In the genomic region with DNA sequence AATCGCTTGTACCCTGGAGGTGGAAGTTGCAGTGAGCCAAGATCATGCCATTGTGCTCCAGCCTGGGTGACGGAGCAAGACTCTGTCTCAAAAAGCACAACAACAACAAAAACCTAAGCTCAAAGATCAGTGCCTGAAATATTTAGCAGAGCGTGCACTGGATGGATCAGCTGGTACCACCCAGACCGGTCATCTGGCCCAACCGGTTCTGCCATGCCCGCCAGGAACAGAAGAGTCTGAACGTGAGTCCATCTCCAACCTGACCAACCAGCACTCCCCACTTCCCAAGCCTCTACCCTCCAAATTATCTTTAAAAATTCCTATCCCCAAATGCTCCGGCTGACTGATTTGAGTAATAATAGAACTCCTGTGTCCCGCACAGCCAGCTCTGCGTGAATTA, we compare ENCODE assay signal across 14 cellular contexts. TPM values are rescaled to one million over a fixed set of nuclear protein-coding genes. Genes with fewer than 3 reads are reported as not detected.
A peak's percentile ranks its signal among the peaks of the same experiment; 100 is the strongest.
DNase-seq lines count a peak whose midpoint lies in the region; ATAC-seq and TF ChIP-seq lines count a peak whose summit lies in the region.
"Had no signal": no experiment of that assay in that cellular context is flagged by ENCODE, and none has a peak within 500 bp of the region (broad histone marks: within the 10 kb centered on the region; RNA-seq: fewer than 3 reads in every experiment).

No MANE protein-coding gene starts in this region.

- ATAC-seq in naive thymus-derived CD4-positive, alpha-beta T cell, result no peak

- H3K27me3 Mint-ChIP-seq in activated naive CD4-positive, alpha-beta T cell treated with anti-CD3 and anti-CD28 coated beads, Interleukin-2, amount 50 U/mL, for 24 hours, result no peaks in the 10 kb centered on the region
- no peaks in the 10 kb centered on the region for H3K27me3 Mint-ChIP-seq in activated naive CD8-positive, alpha-beta T cell treated with anti-CD3 and anti-CD28 coated beads for 36 hours
- H3K27me3 Mint-ChIP-seq in naive thymus-derived CD4-positive, alpha-beta T cell, result peaks cover 0 to 5% (median 0%) of the 10 kb centered on the region in 5 donors
- no peaks in the 10 kb centered on the region for H3K27me3 Mint-ChIP-seq in type B pancreatic cell

- DNase-seq in activated naive CD4-positive, alpha-beta T cell (lab: John Stamatoyannopoulos, UW), result no peak
- no peak for DNase-seq in activated naive CD8-positive, alpha-beta T cell treated with anti-CD3 and anti-CD28 coated beads for 36 hours
- no peak for DNase-seq in naive thymus-derived CD4-positive, alpha-beta T cell
- DNase-seq in type B pancreatic cell (ENCODE audit: extremely low spot score, unreplicated experiment), result no peak
- DNase-seq in NK-92 (lab: John Stamatoyannopoulos, UW; ENCODE audit: unreplicated experiment), result no peak
- no peak for DNase-seq in SIG-M5 treated with dmso at 0.1 percent for 504 hours (lab: John Stamatoyannopoulos, UW; ENCODE audit: unreplicated experiment)
- DNase-seq in cardiac septum (ENCODE audit: low spot score), result no peak
- DNase-seq: activated CD4-positive, alpha-beta T cell treated with anti-CD3 and anti-CD28 coated beads, Interleukin-2, amount 50 U/mL, for 4 hours; NCI-H510A; SIG-M5; stimulated activated naive CD4-positive, alpha-beta T cell had no signal

- H3K27me3 ChIP-seq in naive thymus-derived CD4-positive, alpha-beta T cell (ENCODE audit: control insufficient read depth in 2 of 2, insufficient read depth in 2 of 2, low read length in 2 of 2), result no peaks in the 10 kb centered on the region

- CTCF ChIA-PET in naive thymus-derived CD4-positive, alpha-beta T cell (lab: Charles Lee), result no interaction called here

- intact Hi-C loops in naive thymus-derived CD4-positive, alpha-beta T cell (cut with micrococcal nuclease), result loop anchor here (5.0 to 10.0 kb wide), 5 partner anchors 70 to 740 kb away; partner anchors contain the start of genes GNPTG (in 1 of the 2), JMJD8 (in 1 of the 2), MAPK8IP3 (in 1 of the 2) and MSRB1 (in 1 of the 2)
- intact Hi-C loops in cardiac septum (cut with DNase I), result loop anchor here (5.0 kb wide), 1 partner anchor 70 kb away; the partner anchor contains the start of gene TELO2

- peaks cover 4 to 11% of the 10 kb centered on the region in 2 donors for H3K4me1 ChIP-seq in naive thymus-derived CD4-positive, alpha-beta T cell (ENCODE audit: control insufficient read depth in 2 of 2, insufficient read depth in 2 of 2, low read length in 2 of 2)

- H3K36me3 ChIP-seq in naive thymus-derived CD4-positive, alpha-beta T cell (ENCODE audit: control insufficient read depth in 2 of 3, insufficient read depth in 3 of 3, low read length in 3 of 3), result no peaks in the 10 kb centered on the region

- POLR2A ChIA-PET in naive thymus-derived CD4-positive, alpha-beta T cell (lab: Charles Lee), result interaction anchor here (0.8 to 2.3 kb wide), 4 partner anchors 11 to 1098 kb away, joined by 3 to 18 read pairs (median 8); partner anchors contain the start of genes AMDHD2, CRAMP1, IFT140 and TELO2

- no peaks in the 10 kb centered on the region for H3K9me3 Mint-ChIP-seq in activated naive CD4-positive, alpha-beta T cell treated with anti-CD3 and anti-CD28 coated beads, Interleukin-2, amount 50 U/mL, for 24 hours
- peaks cover 5% of the 10 kb centered on the region for H3K9me3 Mint-ChIP-seq in activated naive CD8-positive, alpha-beta T cell treated with anti-CD3 and anti-CD28 coated beads for 36 hours
- no peaks in the 10 kb centered on the region for H3K9me3 Mint-ChIP-seq in naive thymus-derived CD4-positive, alpha-beta T cell
- H3K9me3 Mint-ChIP-seq in type B pancreatic cell, result no peaks in the 10 kb centered on the region

- no peak overlapping the region for H3K4me3 ChIP-seq in naive thymus-derived CD4-positive, alpha-beta T cell (ENCODE audit: low read length)

- peaks cover 15% of the 10 kb centered on the region for H3K4me1 Mint-ChIP-seq in activated naive CD4-positive, alpha-beta T cell treated with anti-CD3 and anti-CD28 coated beads, Interleukin-2, amount 50 U/mL, for 24 hours
- peaks cover 19% of the 10 kb centered on the region for H3K4me1 Mint-ChIP-seq in activated naive CD8-positive, alpha-beta T cell treated with anti-CD3 and anti-CD28 coated beads for 36 hours
- H3K4me1 Mint-ChIP-seq in naive thymus-derived CD4-positive, alpha-beta T cell, result peaks cover 4 to 26% (median 15%) of the 10 kb centered on the region in 7 donors
- H3K4me1 Mint-ChIP-seq in type B pancreatic cell (ENCODE audit: unreplicated experiment), result peaks cover 3% of the 10 kb centered on the region

- H3K27ac Mint-ChIP-seq in activated naive CD4-positive, alpha-beta T cell treated with anti-CD3 and anti-CD28 coated beads, Interleukin-2, amount 50 U/mL, for 24 hours, result peak overlapping the region; percentile 85
- H3K27ac Mint-ChIP-seq in activated naive CD8-positive, alpha-beta T cell treated with anti-CD3 and anti-CD28 coated beads for 36 hours, result peak overlapping the region; percentile 98
- peak overlapping the region; percentile 85 to 98 (median 98) for H3K27ac Mint-ChIP-seq in naive thymus-derived CD4-positive, alpha-beta T cell
- peak overlapping the region; percentile 98 for H3K27ac Mint-ChIP-seq in type B pancreatic cell

- peak overlapping the region; percentile 11 for H3K4me3 Mint-ChIP-seq in activated naive CD4-positive, alpha-beta T cell treated with anti-CD3 and anti-CD28 coated beads, Interleukin-2, amount 50 U/mL, for 24 hours
- H3K4me3 Mint-ChIP-seq in activated naive CD8-positive, alpha-beta T cell treated with anti-CD3 and anti-CD28 coated beads for 36 hours, result peak overlapping the region; percentile 87
- peak overlapping the region in 9 of 10 donors; percentile 23 to 93 (median 90) for H3K4me3 Mint-ChIP-seq in naive thymus-derived CD4-positive, alpha-beta T cell
- H3K4me3 Mint-ChIP-seq in type B pancreatic cell, result peak overlapping the region; percentile 42

- peak overlapping the region; percentile 95 for H3K27ac ChIP-seq in naive thymus-derived CD4-positive, alpha-beta T cell (ENCODE audit: low read depth, low read length)

- H3K36me3 Mint-ChIP-seq in activated naive CD4-positive, alpha-beta T cell treated with anti-CD3 and anti-CD28 coated beads, Interleukin-2, amount 50 U/mL, for 24 hours, result no peaks in the 10 kb centered on the region
- peaks cover 5% of the 10 kb centered on the region for H3K36me3 Mint-ChIP-seq in activated naive CD8-positive, alpha-beta T cell treated with anti-CD3 and anti-CD28 coated beads for 36 hours
- peaks cover 0 to 2% (median 0%) of the 10 kb centered on the region in 5 donors for H3K36me3 Mint-ChIP-seq in naive thymus-derived CD4-positive, alpha-beta T cell
- no peaks in the 10 kb centered on the region for H3K36me3 Mint-ChIP-seq in type B pancreatic cell

- TF ChIP-seq CTCF in type B pancreatic cell (conservative IDR thresholded peaks at IDR 0.05), result no peak

- H3K9me3 ChIP-seq in naive thymus-derived CD4-positive, alpha-beta T cell (ENCODE audit: control insufficient read depth in 2 of 3, low read length in 3 of 3), result no peaks in the 10 kb centered on the region

RNA-seq across cellular contexts. Expression of gene UQCC4, which starts 1.5 kb away (rescaled TPM):
- total RNA-seq in activated naive CD8-positive, alpha-beta T cell treated with anti-CD3 and anti-CD28 coated beads for 36 hours, result 10 to 100 TPM; 24.4 to 24.6 TPM
- total RNA-seq in naive thymus-derived CD4-positive, alpha-beta T cell, result 10 to 100 TPM in 2 of 5 experiments, 1 to 10 TPM in 3; 7.8 to 11.9 (median 9.7) TPM
- 10 to 100 TPM; 37.3 to 45.2 TPM for polyA plus RNA-seq in naive thymus-derived CD4-positive, alpha-beta T cell
- total RNA-seq in type B pancreatic cell (ENCODE audit: low replicate concordance), result 14.5 and 15.0 TPM in 2 replicates
- total RNA-seq in cardiac septum, result 11.6 TPM

RNA-seq across cellular contexts. Expression of gene UNKL, which starts 7.6 kb away (rescaled TPM):
- 10 to 100 TPM; 22.6 to 24.2 TPM for total RNA-seq in activated naive CD8-positive, alpha-beta T cell treated with anti-CD3 and anti-CD28 coated beads for 36 hours
- total RNA-seq in naive thymus-derived CD4-positive, alpha-beta T cell, result 100 to 1,000 TPM in 2 of 5 experiments, 10 to 100 TPM in 3; 42.9 to 152 (median 98.5) TPM
- polyA plus RNA-seq in naive thymus-derived CD4-positive, alpha-beta T cell, result 10 to 100 TPM in 1 of 2 donors, 1 to 10 TPM in 1; 4.0 to 10.6 TPM
- 20.3 and 26.1 TPM in 2 replicates for total RNA-seq in type B pancreatic cell (ENCODE audit: low replicate concordance)
- total RNA-seq in cardiac septum, result 7.4 TPM

RNA-seq across cellular contexts. Expression of gene PERCC1, which starts 8.8 kb away (rescaled TPM):
- under 1 TPM; 0.25 to 0.40 TPM for total RNA-seq in activated naive CD8-positive, alpha-beta T cell treated with anti-CD3 and anti-CD28 coated beads for 36 hours
- total RNA-seq in naive thymus-derived CD4-positive, alpha-beta T cell, result 1 to 10 TPM in 2 of 5 experiments, under 1 TPM in 2, not detected in 1; 0.77 to 3.4 (median 1.7) TPM
- not detected for polyA plus RNA-seq in naive thymus-derived CD4-positive, alpha-beta T cell
- total RNA-seq in type B pancreatic cell (ENCODE audit: low replicate concordance) (0.77 and 0.83 TPM in 2 replicates), cardiac septum (not detected)
- total RNA-seq: bronchial epithelial cell had no signal
- polyA plus RNA-seq: neural cell had no signal

RNA-seq across cellular contexts. Expression of gene CCDC154, which starts 22.3 kb away (rescaled TPM):
- total RNA-seq in activated naive CD8-positive, alpha-beta T cell treated with anti-CD3 and anti-CD28 coated beads for 36 hours, result 1 to 10 TPM; 1.3 TPM
- total RNA-seq in naive thymus-derived CD4-positive, alpha-beta T cell, result 10 to 100 TPM in 2 of 5 experiments, 1 to 10 TPM in 3; 3.6 to 19.1 (median 8.9) TPM
- polyA plus RNA-seq in naive thymus-derived CD4-positive, alpha-beta T cell, result not detected
- total RNA-seq in type B pancreatic cell (ENCODE audit: low replicate concordance), result 2.2 and 5.0 TPM in 2 replicates
- 0.94 TPM for total RNA-seq in cardiac septum

RNA-seq across cellular contexts. Expression of gene CLCN7, which starts 52.8 kb away (rescaled TPM):
- total RNA-seq in activated naive CD8-positive, alpha-beta T cell treated with anti-CD3 and anti-CD28 coated beads for 36 hours, result 10 to 100 TPM; 45.0 to 48.8 TPM
- 100 to 1,000 TPM in 4 of 5 experiments, 10 to 100 TPM in 1; 74.8 to 140 (median 115) TPM for total RNA-seq in naive thymus-derived CD4-positive, alpha-beta T cell
- polyA plus RNA-seq in naive thymus-derived CD4-positive, alpha-beta T cell, result 10 to 100 TPM; 17.0 to 35.1 TPM
- total RNA-seq in type B pancreatic cell (ENCODE audit: low replicate concordance) (91.9 and 98.1 TPM in 2 replicates), cardiac septum (39.8 TPM)

Comparison
In these comparisons a context has a peak if more than half of its experiments do, and no peak if none do; other contexts are left out.
1. H3K4me3 Mint-ChIP-seq: peak in every context shown above with its lines; median percentile 90 in naive thymus-derived CD4-positive, alpha-beta T cell; 87 in activated naive CD8-positive, alpha-beta T cell treated with anti-CD3 and anti-CD28 coated beads for 36 hours; 42 in type B pancreatic cell; 11 in activated naive CD4-positive, alpha-beta T cell treated with anti-CD3 and anti-CD28 coated beads, Interleukin-2, amount 50 U/mL, for 24 hours.